Comparison of ENCODE assay signal across 9 cellular contexts in the genomic region with DNA sequence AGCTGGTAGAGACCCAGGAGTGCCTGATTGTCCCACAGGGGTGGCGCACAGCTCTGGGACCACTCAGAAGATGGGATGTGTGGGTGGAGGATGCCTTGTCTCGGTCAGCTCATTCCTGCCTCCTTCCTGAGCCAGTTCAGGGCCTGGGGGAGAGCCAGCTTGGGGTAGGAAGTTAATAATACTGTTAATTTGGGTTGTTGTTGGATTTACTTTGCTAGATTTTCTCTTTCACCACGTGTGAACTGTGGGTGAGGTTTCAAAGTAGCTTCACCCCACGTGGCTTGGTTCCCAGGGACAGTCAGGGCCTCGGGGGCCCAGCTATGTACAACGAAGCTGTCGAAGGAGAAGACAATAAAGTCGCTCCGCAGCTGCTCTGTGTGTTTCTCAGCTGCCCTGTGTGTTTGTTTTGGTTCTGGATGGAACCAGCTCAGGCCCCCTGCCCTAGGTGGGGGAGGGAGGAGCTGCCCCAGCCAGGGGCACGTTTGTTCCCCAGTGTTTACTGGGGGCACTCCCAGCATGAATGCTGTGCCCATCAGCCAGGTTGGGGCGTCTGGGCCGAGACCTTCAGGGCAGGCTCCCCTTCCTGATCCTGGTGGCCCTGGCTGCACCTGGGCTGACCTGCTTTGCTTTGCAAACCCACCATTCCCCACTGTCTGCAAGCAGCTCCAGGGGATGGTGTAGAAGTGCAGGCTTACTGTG. TPM values are rescaled to one million over a fixed set of nuclear protein-coding genes. Genes with fewer than 3 reads are reported as not detected.
DNase-seq lines count a peak whose midpoint lies in the region; ATAC-seq and TF ChIP-seq lines count a peak whose summit lies in the region.
"Had no signal": no experiment of that assay in that cellular context is flagged by ENCODE, and none has a peak within 500 bp of the region (broad histone marks: within the 10 kb centered on the region; RNA-seq: fewer than 3 reads in every experiment).

No MANE protein-coding gene starts in this region.

- no peak for ATAC-seq in left ventricle myocardium superior
- ATAC-seq in GM18517 (IDR thresholded peaks at IDR 0.05; ENCODE audit: unreplicated experiment): no peak

- H3K9me3 ChIP-seq in cardiac muscle cell (ENCODE audit: low read depth) (no peaks in the 10 kb centered on the region), esophagus squamous epithelium (no peaks in the 10 kb centered on the region)

- DNase-seq in cardiac muscle cell (ENCODE audit: low read depth in 1 of 2, low spot score in 1 of 2): no peak
- no peak for DNase-seq in left ventricle myocardium superior
- DNase-seq in esophagus squamous epithelium (lab: John Stamatoyannopoulos, UW): no peak
- no peak for DNase-seq in substantia nigra (lab: John Stamatoyannopoulos, UW)
- DNase-seq in anterior cingulate cortex (lab: John Stamatoyannopoulos, UW): no peak
- no peak for DNase-seq in GM19240 (ENCODE audit: insufficient read length, low spot score)
- DNase-seq: NCI-H526 treated with DMSO at 0.1 percent for 48 hours had no signal

- peaks cover 4% of the 10 kb centered on the region for H3K4me1 ChIP-seq in cardiac muscle cell (ENCODE audit: low read depth)
- peaks cover 18 to 53% (median 21%) of the 10 kb centered on the region in 3 donors for H3K4me1 ChIP-seq in esophagus squamous epithelium

- TF ChIP-seq CTCF in cardiac muscle cell (IDR thresholded peaks at IDR 0.05; ENCODE audit: low read depth, low read length): no peak
- no peak for TF ChIP-seq CTCF in VCaP (conservative IDR thresholded peaks at IDR 0.05)
- no peak for TF ChIP-seq CTCF in esophagus squamous epithelium (IDR thresholded peaks at IDR 0.05)

- TF ChIP-seq POLR2A in esophagus squamous epithelium (IDR thresholded peaks at IDR 0.05): no peak

- H3K4me3 ChIP-seq in cardiac muscle cell (no peak overlapping the region), esophagus squamous epithelium (no peak overlapping the region)

- no peaks in the 10 kb centered on the region for H3K27me3 ChIP-seq in cardiac muscle cell
- H3K27me3 ChIP-seq in esophagus squamous epithelium: no peaks in the 10 kb centered on the region

- 17 to 61% methylated on average over 4 to 8 of the region's 12 CpGs for WGBS in esophagus squamous epithelium, 2 donors

- H3K36me3 ChIP-seq in cardiac muscle cell: peaks cover 27% of the 10 kb centered on the region
- H3K36me3 ChIP-seq in esophagus squamous epithelium: peaks cover 22 to 62% (median 23%) of the 10 kb centered on the region in 3 donors

- H3K27ac ChIP-seq in cardiac muscle cell: peak overlapping the region; percentile 29
- peak overlapping the region; percentile 14; the same call in 1 of the 2 replicates for H3K27ac ChIP-seq in VCaP
- H3K27ac ChIP-seq in esophagus squamous epithelium: peak overlapping the region in 3 of 4 donors; percentile 40 to 96 (median 93)
- H3K27ac ChIP-seq in substantia nigra (ENCODE audit: low read depth, low read length, poor library complexity, severe bottlenecking): peak overlapping the region; percentile 58

- intact Hi-C loops in left ventricle myocardium superior (cut with micrococcal nuclease): no loop called here
- intact Hi-C loops in esophagus squamous epithelium (cut with DNase I): loop anchor here (10.0 kb wide), 1 partner anchor 259 kb away; the partner anchor contains the start of gene SEC14L5

RNA-seq across cellular contexts. Expression of gene NUDT16L1, which starts 2.3 kb away (rescaled TPM):
- total RNA-seq in cardiac muscle cell (84.4 and 139 TPM in 2 replicates), left ventricle myocardium superior (51.7 TPM), esophagus squamous epithelium (10 to 100 TPM; 18.5 to 27.8 (median 21.0) TPM)
- 141 and 157 TPM in 2 replicates for polyA plus RNA-seq in cardiac muscle cell

RNA-seq across cellular contexts. Expression of gene ANKS3, which starts 38.4 kb away (rescaled TPM):
- 38.7 and 40.3 TPM in 2 replicates for total RNA-seq in cardiac muscle cell
- 35.2 and 37.6 TPM in 2 replicates for polyA plus RNA-seq in cardiac muscle cell
- 7.8 TPM for total RNA-seq in left ventricle myocardium superior
- total RNA-seq in esophagus squamous epithelium: 10 to 100 TPM in 2 of 4 donors, 1 to 10 TPM in 2; 9.4 to 22.7 (median 11.5) TPM

RNA-seq across cellular contexts. Expression of gene DNAAF8, which starts 38.7 kb away (rescaled TPM):
- total RNA-seq in cardiac muscle cell (0.77 and 1.2 TPM in 2 replicates), left ventricle myocardium superior (0.30 TPM), esophagus squamous epithelium (under 1 TPM in 3 of 4 donors, not detected in 1; 0.21 to 0.42 (median 0.38) TPM)
- 0.07 and 1.2 TPM in 2 replicates for polyA plus RNA-seq in cardiac muscle cell

Comparison
In these comparisons a context has a peak if more than half of its experiments do, and no peak if none do; other contexts are left out.
1. H3K27ac ChIP-seq: peak in every context shown above with its lines; median percentile 93 in esophagus squamous epithelium; 58 in substantia nigra; 29 in cardiac muscle cell; 14 in VCaP.